In the genomic region with DNA sequence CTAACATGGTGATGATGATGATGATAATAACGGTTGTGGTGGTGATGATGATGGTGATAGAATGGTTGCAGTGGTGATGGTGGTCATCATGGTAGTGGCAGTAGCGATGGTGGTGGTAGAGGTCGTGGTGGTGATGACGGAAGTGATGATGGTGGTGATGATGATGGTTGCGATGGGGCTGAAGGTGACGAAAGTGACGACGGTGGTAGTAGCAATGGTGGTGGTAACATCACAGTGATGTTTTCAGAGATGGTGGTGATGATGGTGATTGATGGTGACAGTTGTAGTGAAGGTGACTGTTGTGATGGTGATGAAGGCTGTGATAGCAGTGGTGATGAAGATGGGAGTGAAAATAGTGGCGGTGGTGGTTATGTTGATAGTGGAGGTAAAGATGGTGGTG, we compare ENCODE assay signal across 25 cellular contexts. TPM values are rescaled to one million over a fixed set of nuclear protein-coding genes. Genes with fewer than 3 reads are reported as not detected.
DNase-seq lines count a peak whose midpoint lies in the region; ATAC-seq and TF ChIP-seq lines count a peak whose summit lies in the region.
"Had no signal": no experiment of that assay in that cellular context is flagged by ENCODE, and none has a peak within 500 bp of the region (broad histone marks: within the 10 kb centered on the region; RNA-seq: fewer than 3 reads in every experiment).

No MANE protein-coding gene starts in this region.

- no peaks in the 10 kb centered on the region for H3K79me2 ChIP-seq in trophoblast cell (ENCODE audit: control insufficient read depth, insufficient read depth, low read length, poor library complexity)

- no peaks in the 10 kb centered on the region for H3K9me3 Mint-ChIP-seq in stimulated activated naive CD8-positive, alpha-beta T cell treated with anti-CD3 and anti-CD28 coated beads, Interleukin-15, amount 100 ng/mL, for 72 hours
- no peaks in the 10 kb centered on the region for H3K9me3 Mint-ChIP-seq in activated T-helper 17 cell treated with anti-CD3 and anti-CD28 coated beads, Interleukin-2, amount 50 U/mL, for 72 hours
- no peaks in the 10 kb centered on the region for H3K9me3 Mint-ChIP-seq in type B pancreatic cell
- H3K9me3 Mint-ChIP-seq: HFFc6 had no signal

- TF ChIP-seq POLR2A in tibial nerve (IDR thresholded peaks at IDR 0.05): no peak

- no peak overlapping the region for H3K4me2 ChIP-seq in trophoblast cell (ENCODE audit: low read length)

- H3K9me3 ChIP-seq in trophoblast cell (ENCODE audit: insufficient read depth, low read depth, low read length) (peaks cover 7% of the 10 kb centered on the region), tibial nerve (no peaks in the 10 kb centered on the region)

- H3K4me1 Mint-ChIP-seq in stimulated activated naive CD8-positive, alpha-beta T cell treated with anti-CD3 and anti-CD28 coated beads, Interleukin-15, amount 100 ng/mL, for 72 hours: no peaks in the 10 kb centered on the region
- peaks cover 9% of the 10 kb centered on the region for H3K4me1 Mint-ChIP-seq in activated T-helper 17 cell treated with anti-CD3 and anti-CD28 coated beads, Interleukin-2, amount 50 U/mL, for 72 hours
- no peaks in the 10 kb centered on the region for H3K4me1 Mint-ChIP-seq in type B pancreatic cell (ENCODE audit: unreplicated experiment)

- H2BK5ac ChIP-seq in trophoblast cell (ENCODE audit: low read depth, low read length, poor library complexity): no peak overlapping the region

- no peak overlapping the region for H2BK12ac ChIP-seq in trophoblast cell (ENCODE audit: low read length)

- H4K91ac ChIP-seq in trophoblast cell (ENCODE audit: low read depth, low read length): no peak overlapping the region

- H3K36me3 Mint-ChIP-seq in activated T-helper 17 cell treated with anti-CD3 and anti-CD28 coated beads, Interleukin-2, amount 50 U/mL, for 72 hours (ENCODE audit: low read depth): no peaks in the 10 kb centered on the region
- no peaks in the 10 kb centered on the region for H3K36me3 Mint-ChIP-seq in type B pancreatic cell
- H3K36me3 Mint-ChIP-seq: CD4-positive, alpha-beta memory T cell had no signal

- H3K27ac ChIP-seq in trophoblast cell (ENCODE audit: low read depth, low read length) (no peak overlapping the region), tibial nerve (no peak overlapping the region)
- H3K27ac ChIP-seq: GM23248 had no signal

- H3K27me3 ChIP-seq in trophoblast cell (ENCODE audit: insufficient read depth, low read length): no peaks in the 10 kb centered on the region
- H3K27me3 ChIP-seq in tibial nerve: peaks cover 0 to 6% of the 10 kb centered on the region in 2 donors

- H4K8ac ChIP-seq in trophoblast cell (ENCODE audit: low read depth, low read length): no peak overlapping the region

- H3K4me1 ChIP-seq in trophoblast cell (ENCODE audit: control insufficient read depth in 1 of 2, insufficient read depth in 2 of 2, low read length in 2 of 2) (no peaks in the 10 kb centered on the region), tibial nerve (no peaks in the 10 kb centered on the region)

- H2BK120ac ChIP-seq in trophoblast cell (ENCODE audit: insufficient read depth, low read length, poor library complexity): no peak overlapping the region

- POLR2A ChIA-PET in HEK293T (lab: Yijun Ruan, JAX): no interaction called here

- CTCF ChIA-PET in HEK293T (lab: Yijun Ruan, JAX): no interaction called here

- peak; percentile 30 for ATAC-seq in stimulated activated naive CD8-positive, alpha-beta T cell treated with anti-CD3 and anti-CD28 coated beads, Interleukin-15, amount 100 ng/mL, for 72 hours
- ATAC-seq in stimulated activated naive CD8-positive, alpha-beta T cell treated with anti-CD3 and anti-CD28 coated beads, Interleukin-15, Interleukin-2, amounts not matched to agents 100 U/mL and 50 U/mL, for 24 hours: no peak
- peak; percentile 13 for ATAC-seq in activated T-helper 17 cell treated with anti-CD3 and anti-CD28 coated beads, Interleukin-2, amount 50 U/mL, for 72 hours (replicated peaks)

- peaks cover 13% of the 10 kb centered on the region for H3K27me3 Mint-ChIP-seq in stimulated activated naive CD8-positive, alpha-beta T cell treated with anti-CD3 and anti-CD28 coated beads, Interleukin-15, amount 100 ng/mL, for 72 hours
- no peaks in the 10 kb centered on the region for H3K27me3 Mint-ChIP-seq in activated T-helper 17 cell treated with anti-CD3 and anti-CD28 coated beads, Interleukin-2, amount 50 U/mL, for 72 hours
- peaks cover 18% of the 10 kb centered on the region for H3K27me3 Mint-ChIP-seq in type B pancreatic cell

- TF ChIP-seq EP300 in tibial nerve (IDR thresholded peaks at IDR 0.05): no peak

- no peaks in the 10 kb centered on the region for H3K79me1 ChIP-seq in trophoblast cell (ENCODE audit: low read length)

- no peak overlapping the region for H3K4me3 Mint-ChIP-seq in stimulated activated naive CD8-positive, alpha-beta T cell treated with anti-CD3 and anti-CD28 coated beads, Interleukin-15, amount 100 ng/mL, for 72 hours
- H3K4me3 Mint-ChIP-seq in activated T-helper 17 cell treated with anti-CD3 and anti-CD28 coated beads, Interleukin-2, amount 50 U/mL, for 72 hours: no peak overlapping the region
- H3K4me3 Mint-ChIP-seq in type B pancreatic cell: no peak overlapping the region
- H3K4me3 Mint-ChIP-seq: CD4-positive, alpha-beta memory T cell; HFFc6 had no signal

- no peak overlapping the region for H4K12ac ChIP-seq in trophoblast cell (ENCODE audit: low read depth, low read length)

- H2AK5ac ChIP-seq in trophoblast cell (ENCODE audit: low read length): no peak overlapping the region

- H3K18ac ChIP-seq in trophoblast cell (ENCODE audit: low read length): no peak overlapping the region

- H3K4ac ChIP-seq in trophoblast cell (ENCODE audit: low read depth, low read length): no peak overlapping the region

- H3K4me3 ChIP-seq in trophoblast cell (ENCODE audit: low read depth, low read length): no peak overlapping the region
- no peak overlapping the region for H3K4me3 ChIP-seq in tibial nerve
- H3K4me3 ChIP-seq: GM23248 had no signal

- DNase-seq in stimulated activated naive CD8-positive, alpha-beta T cell treated with anti-CD3 and anti-CD28 coated beads, Interleukin-15, amount 100 ng/mL, for 72 hours: peak in 1 of 2 donors; percentile 21
- DNase-seq in stimulated activated naive CD8-positive, alpha-beta T cell treated with anti-CD3 and anti-CD28 coated beads, Interleukin-15, Interleukin-2, amounts not matched to agents 100 U/mL and 50 U/mL, for 24 hours: no peak
- no peak for DNase-seq in HEK293T (ENCODE audit: extremely low spot score)
- DNase-seq in trophoblast cell: no peak
- no peak for DNase-seq in NCI-H1092 (lab: John Stamatoyannopoulos, UW)
- no peak for DNase-seq in type B pancreatic cell (ENCODE audit: extremely low spot score, unreplicated experiment)
- no peak for DNase-seq in tibial nerve (ENCODE audit: low spot score in 2 of 2)
- DNase-seq: C1 segment of cervical spinal cord, Calu3, COR-L47, DMS53, DMS79 treated with DMSO at 0.1 percent for 48 hours, GF-D8, GM23248, H7, HCEC 1CT, HFFc6 had no signal

- TF ChIP-seq CTCF in type B pancreatic cell (conservative IDR thresholded peaks at IDR 0.05): no peak
- TF ChIP-seq CTCF in tibial nerve (IDR thresholded peaks at IDR 0.05): no peak

- H3K9ac ChIP-seq in trophoblast cell (ENCODE audit: low read length): no peak overlapping the region
- H3K9ac ChIP-seq: GM23248 had no signal

- H3K27ac Mint-ChIP-seq in stimulated activated naive CD8-positive, alpha-beta T cell treated with anti-CD3 and anti-CD28 coated beads, Interleukin-15, amount 100 ng/mL, for 72 hours: no peak overlapping the region
- H3K27ac Mint-ChIP-seq in activated T-helper 17 cell treated with anti-CD3 and anti-CD28 coated beads, Interleukin-2, amount 50 U/mL, for 72 hours: no peak overlapping the region
- no peak overlapping the region for H3K27ac Mint-ChIP-seq in type B pancreatic cell
- H3K27ac Mint-ChIP-seq: CD4-positive, alpha-beta memory T cell; HFFc6 had no signal

- H3K23ac ChIP-seq in trophoblast cell (ENCODE audit: low read length): peak overlapping the region; percentile 87

- no peak overlapping the region for H2AFZ ChIP-seq in trophoblast cell (ENCODE audit: insufficient read depth, low read length, poor library complexity)
- H2AFZ ChIP-seq: GM23248 had no signal

- H3K14ac ChIP-seq in trophoblast cell (ENCODE audit: low read length): no peak overlapping the region

- WGBS in trophoblast cell (ENCODE audit: extremely low coverage, insufficient coverage, insufficient read length): no CpG with 5 or more reads among the region's 9 CpGs
- 83 to 86% methylated on average over 9 of the region's 9 CpGs for WGBS in tibial nerve, 2 donors

- no peaks in the 10 kb centered on the region for H3K36me3 ChIP-seq in trophoblast cell (ENCODE audit: control insufficient read depth in 1 of 2, insufficient read depth in 2 of 2, low read length in 2 of 2)
- no peaks in the 10 kb centered on the region for H3K36me3 ChIP-seq in tibial nerve

TF ChIP-seq in HEK293T, 16 proteins besides CTCF, POLR2A, EP300 and RAD21:
- TF ChIP-seq, protein P1, sequence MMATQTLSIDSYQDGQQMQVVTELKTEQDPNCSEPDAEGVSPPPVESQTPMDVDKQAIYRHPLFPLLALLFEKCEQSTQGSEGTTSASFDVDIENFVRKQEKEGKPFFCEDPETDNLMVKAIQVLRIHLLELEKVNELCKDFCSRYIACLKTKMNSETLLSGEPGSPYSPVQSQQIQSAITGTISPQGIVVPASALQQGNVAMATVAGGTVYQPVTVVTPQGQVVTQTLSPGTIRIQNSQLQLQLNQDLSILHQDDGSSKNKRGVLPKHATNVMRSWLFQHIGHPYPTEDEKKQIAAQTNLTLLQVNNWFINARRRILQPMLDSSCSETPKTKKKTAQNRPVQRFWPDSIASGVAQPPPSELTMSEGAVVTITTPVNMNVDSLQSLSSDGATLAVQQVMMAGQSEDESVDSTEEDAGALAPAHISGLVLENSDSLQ (IDR thresholded peaks at IDR 0.05): peak; percentile 23; the same call in 1 of the 2 replicates
- TF ChIP-seq ZNF384 (IDR thresholded peaks at IDR 0.05): no peak

RNA-seq across cellular contexts. Expression of a gene that starts 3.6 kb away (rescaled TPM):
- total RNA-seq in activated T-helper 17 cell treated with anti-CD3 and anti-CD28 coated beads, Interleukin-2, amount 50 U/mL, for 72 hours: not detected
- polyA plus RNA-seq in trophoblast cell (2013): not detected in 2 replicates
- total RNA-seq in type B pancreatic cell (ENCODE audit: low replicate concordance) (not detected in 2 replicates), tibial nerve (not detected)
- total RNA-seq: A172; A673; Calu3; CD4-positive, alpha-beta memory T cell; Daoy; G401; GM23248; H1; H7; HFFc6 had no signal
- polyA plus RNA-seq: BJ; CD4-positive, alpha-beta memory T cell; GM23248; H1 had no signal

RNA-seq across cellular contexts. Expression of a gene that starts 11.6 kb away (rescaled TPM):
- 10 to 100 TPM in 1 of 2 donors, 1 to 10 TPM in 1; 9.4 to 20.3 TPM for total RNA-seq in activated T-helper 17 cell treated with anti-CD3 and anti-CD28 coated beads, Interleukin-2, amount 50 U/mL, for 72 hours
- 4.6 and 5.1 TPM in 2 replicates for polyA plus RNA-seq in trophoblast cell (2013)
- total RNA-seq in type B pancreatic cell (ENCODE audit: low replicate concordance): 11.1 and 22.5 TPM in 2 replicates
- total RNA-seq in tibial nerve: 10 to 100 TPM; 35.3 to 42.6 (median 39.6) TPM
